Comparison of ENCODE assay signal across 20 cellular contexts in genomic region chr18:26419746-26420145, GRCh38.
A peak's percentile ranks its signal among the peaks of the same experiment; 100 is the strongest.
DNase-seq lines count a peak whose midpoint lies in the region; ATAC-seq and TF ChIP-seq lines count a peak whose summit lies in the region.
"Had no signal": no experiment of that assay in that cellular context is flagged by ENCODE, and none has a peak within 500 bp of the region (broad histone marks: within the 10 kb centered on the region; RNA-seq: fewer than 3 reads in every experiment).

No MANE protein-coding gene starts in this region.

- no peak for TF ChIP-seq CTCF in SK-N-SH (IDR thresholded peaks at IDR 0.05)
- no peak for TF ChIP-seq CTCF in cardiac fibroblast (IDR thresholded peaks at IDR 0.05; ENCODE audit: low read depth, low read length)
- TF ChIP-seq CTCF in osteoblast (IDR thresholded peaks at IDR 0.05; ENCODE audit: extremely low read depth, low read depth, low read length) = no peak

- H4K20me1 ChIP-seq in SK-N-SH (ENCODE audit: insufficient read depth) (no peaks in the 10 kb centered on the region), osteoblast (ENCODE audit: insufficient read depth, low read length) (no peaks in the 10 kb centered on the region)

- no peak overlapping the region for H3K27ac Mint-ChIP-seq in activated T-cell treated with anti-CD3 and anti-CD28 coated beads, Interleukin-2, amount 50 U/mL, for 72 hours
- H3K27ac Mint-ChIP-seq: CD4-positive, CD25-positive, alpha-beta regulatory T cell had no signal

- H3K9me3 ChIP-seq in SK-N-SH (no peaks in the 10 kb centered on the region), osteoblast (ENCODE audit: low read depth, low read length) (no peaks in the 10 kb centered on the region)
- no peaks in the 10 kb centered on the region for H3K9me3 ChIP-seq in effector memory CD4-positive, alpha-beta T cell (ENCODE audit: control insufficient read depth, low read length)

- peak in 1 of 2 experiments; percentile 54; a peak in 1 of 4 replicates for TF ChIP-seq EP300 in SK-N-SH (IDR thresholded peaks at IDR 0.05; ENCODE audit: borderline replicate concordance in 1 of 2, low read depth in 1 of 2, low read length in 1 of 2)

- H3K27ac ChIP-seq in SK-N-SH (ENCODE audit: low read depth in 2 of 2, low read length in 1 of 2) (peak overlapping the region in 1 of 2 experiments; percentile 66; a peak in 2 of 4 replicates), osteoblast (ENCODE audit: low read depth, low read length) (no peak overlapping the region)
- H3K27ac ChIP-seq in effector memory CD4-positive, alpha-beta T cell (ENCODE audit: insufficient read depth, low read length, poor library complexity, severe bottlenecking) = no peak overlapping the region

- no peaks in the 10 kb centered on the region for H3K4me1 Mint-ChIP-seq in activated T-cell treated with anti-CD3 and anti-CD28 coated beads, Interleukin-2, amount 50 U/mL, for 72 hours (ENCODE audit: low read depth)
- H3K4me1 Mint-ChIP-seq: CD4-positive, CD25-positive, alpha-beta regulatory T cell had no signal

- ATAC-seq in activated T-cell treated with anti-CD3 and anti-CD28 coated beads, Interleukin-2, amount 50 U/mL, for 72 hours (replicated peaks in 1 of 2) = no peak
- no peak for ATAC-seq in HG03139 (IDR thresholded peaks at IDR 0.05; ENCODE audit: unreplicated experiment)
- ATAC-seq: GM12878, HepG2 had no signal

- H3K4me1 ChIP-seq in SK-N-SH (ENCODE audit: control insufficient read depth in 1 of 2, insufficient read depth in 2 of 2, low read depth in 1 of 2, low read length in 1 of 2) (peaks cover 0 to 14% of the 10 kb centered on the region in 2 experiments; a peak in 2 of 4 replicates), osteoblast (ENCODE audit: insufficient read depth, low read length) (peaks cover 7% of the 10 kb centered on the region)
- H3K4me1 ChIP-seq in effector memory CD4-positive, alpha-beta T cell (ENCODE audit: control insufficient read depth, insufficient read depth, low read length, poor library complexity, severe bottlenecking) = no peaks in the 10 kb centered on the region

- CTCF ChIA-PET in SK-N-SH (lab: Yijun Ruan, JAX) = interaction anchor here (1.0 to 1.4 kb wide), 3 partner anchors 9 to 162 kb away, joined by 3 to 4 read pairs (median 3); no protein-coding TSS in a partner anchor

- no peaks in the 10 kb centered on the region for H3F3A ChIP-seq in SK-N-SH (replicated peaks; ENCODE audit: insufficient read depth)

- H3K4me3 ChIP-seq in SK-N-SH (ENCODE audit: low read depth in 2 of 2, low read length in 1 of 2) = no peak overlapping the region
- H3K4me3 ChIP-seq in cardiac fibroblast (replicated peaks in 1 of 2; ENCODE audit: low read depth in 2 of 2, low read length in 2 of 2) = no peak overlapping the region
- H3K4me3 ChIP-seq in osteoblast (ENCODE audit: insufficient read depth, low read length) = no peak overlapping the region
- H3K4me3 ChIP-seq in effector memory CD4-positive, alpha-beta T cell (ENCODE audit: insufficient read depth, low read depth, low read length, poor library complexity, severe bottlenecking) = no peak overlapping the region
- H3K4me3 ChIP-seq: GM12878 had no signal

- no peak overlapping the region for H3K9ac ChIP-seq in SK-N-SH

- H3K9me3 Mint-ChIP-seq in activated T-cell treated with anti-CD3 and anti-CD28 coated beads, Interleukin-2, amount 50 U/mL, for 72 hours = no peaks in the 10 kb centered on the region
- H3K9me3 Mint-ChIP-seq: CD4-positive, CD25-positive, alpha-beta regulatory T cell had no signal

- H3K79me2 ChIP-seq in SK-N-SH (ENCODE audit: insufficient read depth) = no peaks in the 10 kb centered on the region
- H3K79me2 ChIP-seq in osteoblast (ENCODE audit: insufficient read depth, low read length) = no peaks in the 10 kb centered on the region

- no peak overlapping the region for H3K4me2 ChIP-seq in SK-N-SH
- no peak overlapping the region for H3K4me2 ChIP-seq in osteoblast (ENCODE audit: insufficient read depth, low read length)

- H3K36me3 ChIP-seq in SK-N-SH (replicated peaks in 1 of 2; ENCODE audit: control insufficient read depth in 1 of 2, insufficient read depth in 2 of 2, low read length in 1 of 2) (no peaks in the 10 kb centered on the region), osteoblast (ENCODE audit: insufficient read depth, low read length) (no peaks in the 10 kb centered on the region)
- H3K36me3 ChIP-seq in effector memory CD4-positive, alpha-beta T cell (ENCODE audit: control insufficient read depth, insufficient read depth, low read length) = no peaks in the 10 kb centered on the region

- no peaks in the 10 kb centered on the region for H3K27me3 ChIP-seq in SK-N-SH (ENCODE audit: insufficient read depth)
- H3K27me3 ChIP-seq in osteoblast (ENCODE audit: insufficient read depth, low read length) = no peaks in the 10 kb centered on the region
- H3K27me3 ChIP-seq in effector memory CD4-positive, alpha-beta T cell (replicated peaks; ENCODE audit: control insufficient read depth, insufficient read depth, low read length, poor library complexity, severe bottlenecking) = no peaks in the 10 kb centered on the region

- POLR2A ChIA-PET in SK-N-SH (lab: Yijun Ruan, JAX) = interaction anchor here (0.8 kb wide), 1 partner anchor 130 kb away, joined by 3 read pairs; no protein-coding TSS in a partner anchor

- no peaks in the 10 kb centered on the region for H3K9me2 ChIP-seq in SK-N-SH

- WGBS in SK-N-SH (ENCODE audit: low lambda C conversion rate) = 68% methylated on average over 9 of the region's 9 CpGs

- H2AFZ ChIP-seq in SK-N-SH (ENCODE audit: low read depth) (no peak overlapping the region), osteoblast (ENCODE audit: low read length) (peak overlapping the region; percentile 36)

- no peaks in the 10 kb centered on the region for H3K27me3 Mint-ChIP-seq in activated T-cell treated with anti-CD3 and anti-CD28 coated beads, Interleukin-2, amount 50 U/mL, for 72 hours (ENCODE audit: low read depth)
- H3K27me3 Mint-ChIP-seq: CD4-positive, CD25-positive, alpha-beta regulatory T cell had no signal

- TF ChIP-seq RAD21 in SK-N-SH (IDR thresholded peaks at IDR 0.05; ENCODE audit: low read length) = peak; percentile 4; the same call in 1 of the 2 replicates

- H3K36me3 Mint-ChIP-seq in activated T-cell treated with anti-CD3 and anti-CD28 coated beads, Interleukin-2, amount 50 U/mL, for 72 hours (ENCODE audit: insufficient read depth in 2 of 2) = no peaks in the 10 kb centered on the region
- H3K36me3 Mint-ChIP-seq: CD4-positive, CD25-positive, alpha-beta regulatory T cell had no signal

- no peak overlapping the region for H3K4me3 Mint-ChIP-seq in activated T-cell treated with anti-CD3 and anti-CD28 coated beads, Interleukin-2, amount 50 U/mL, for 72 hours
- H3K4me3 Mint-ChIP-seq: CD4-positive, CD25-positive, alpha-beta regulatory T cell had no signal

- DNase-seq in GM03348 (ENCODE audit: low spot score) (peak; percentile 30), SK-N-SH (peak; percentile 78), cardiac fibroblast (ENCODE audit: low read depth in 2 of 2) (peak; percentile 8 to 24), osteoblast (ENCODE audit: insufficient read length, low spot score, missing footprints) (no peak), EL (no peak)
- DNase-seq in activated T-cell treated with anti-CD3 and anti-CD28 coated beads, Interleukin-2, amount 50 U/mL, for 72 hours = no peak
- DNase-seq in effector memory CD4-positive, alpha-beta T cell = no peak
- DNase-seq: ACHN; CD4-positive, CD25-positive, alpha-beta regulatory T cell; COR-L47; GF-D8; KBM-7; NCI-H1105 treated with DMSO at 0.1 percent for 48 hours; NCI-H1694; NCI-H2081 treated with DMSO at 0.1 percent for 48 hours; NCI-H446 treated with DMSO at 0.1 percent for 48 hours; NCI-H69 had no signal

TF ChIP-seq in SK-N-SH, 30 proteins besides CTCF, POLR2A, EP300 and RAD21:
- TF ChIP-seq GABPA (IDR thresholded peaks at IDR 0.05; ENCODE audit: low read depth) (no peak), RXRA (IDR thresholded peaks at IDR 0.05; ENCODE audit: borderline replicate concordance, low read depth) (no peak), FOSL2 (IDR thresholded peaks at IDR 0.05; ENCODE audit: borderline replicate concordance, low read depth) (no peak), EZH2phosphoT487 (IDR thresholded peaks at IDR 0.05; ENCODE audit: borderline replicate concordance, low read depth) (no peak)

Comparison
In these comparisons a context has a peak if more than half of its experiments do, and no peak if none do; other contexts are left out.
1. DNase-seq: peak in GM03348 (single experiment), SK-N-SH (single experiment) and cardiac fibroblast (2 of 2); none in osteoblast (single experiment), activated T-cell treated with anti-CD3 and anti-CD28 coated beads, Interleukin-2, amount 50 U/mL, for 72 hours (0 of 2), effector memory CD4-positive, alpha-beta T cell (0 of 3) and EL (single experiment).